Comparison of ENCODE assay signal across 20 cellular contexts in the genomic region with DNA sequence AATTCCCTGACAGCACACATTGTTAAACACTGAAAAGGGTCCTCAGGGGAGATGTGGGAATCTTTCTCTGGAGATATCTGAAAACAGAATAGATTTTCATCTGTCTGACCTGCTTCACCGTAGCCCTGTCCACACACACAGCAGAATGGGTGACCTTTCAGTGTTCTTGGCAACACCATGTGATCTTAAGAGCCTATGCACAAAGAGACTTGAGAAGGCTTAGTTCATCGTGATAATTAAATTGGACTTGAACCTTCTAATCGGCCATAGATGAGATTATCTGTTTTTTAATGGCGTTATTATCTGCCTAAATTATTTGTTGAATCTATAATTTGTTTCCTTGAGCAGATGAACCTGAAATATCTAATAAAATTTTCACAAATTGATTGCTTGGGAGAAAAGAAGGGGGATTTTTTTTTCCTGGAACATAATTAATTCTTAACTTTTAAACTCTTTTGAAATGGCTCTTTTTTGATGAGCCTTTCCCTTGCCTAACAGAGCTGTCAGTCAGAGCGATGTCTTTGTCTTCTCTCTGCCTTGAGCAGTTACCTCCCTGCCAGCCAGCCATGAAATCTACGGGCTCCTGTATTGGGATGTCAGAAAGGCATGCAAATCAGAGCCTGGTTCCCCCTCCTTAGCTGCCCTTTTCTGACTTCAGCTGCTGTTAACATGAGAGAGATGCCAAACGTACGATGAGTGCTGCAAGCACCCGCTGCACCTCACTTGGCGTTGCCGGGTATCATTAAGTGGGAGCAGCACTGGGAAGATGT.
DNase-seq lines count a peak whose midpoint lies in the region; ATAC-seq and TF ChIP-seq lines count a peak whose summit lies in the region.
"Had no signal": no experiment of that assay in that cellular context is flagged by ENCODE, and none has a peak within 500 bp of the region (broad histone marks: within the 10 kb centered on the region; RNA-seq: fewer than 3 reads in every experiment).

No MANE protein-coding gene starts in this region.

- H3K79me2 ChIP-seq in OCI-LY3 (ENCODE audit: low read length) = no peaks in the 10 kb centered on the region

- H2AFZ ChIP-seq in OCI-LY3 (ENCODE audit: low read depth, low read length) = 0 out of 2 replicates have a peak overlapping the region, but pooled peaks have one; percentile 2
- H2AFZ ChIP-seq: GM23248 had no signal

- TF ChIP-seq CTCF in OCI-LY3 (IDR thresholded peaks at IDR 0.05; ENCODE audit: low read depth, low read length) (no peak), nephron (IDR thresholded peaks at IDR 0.05; ENCODE audit: unreplicated experiment in 3 of 3) (no peak), GM10266 (IDR thresholded peaks at IDR 0.05; ENCODE audit: control insufficient read depth, insufficient read depth, low read depth, missing control alignments) (no peak)

- no peak overlapping the region for H3K4me3 Mint-ChIP-seq in activated naive CD4-positive, alpha-beta T cell treated with anti-CD3 and anti-CD28 coated beads, Interleukin-2, amount 50 U/mL, for 24 hours
- no peak overlapping the region for H3K4me3 Mint-ChIP-seq in activated naive CD4-positive, alpha-beta T cell treated with anti-CD3 and anti-CD28 coated beads, Interleukin-2, amount 10 ng/mL, durations not matched to agents 7 days and 5 days
- H3K4me3 Mint-ChIP-seq in nephron = no peak overlapping the region
- H3K4me3 Mint-ChIP-seq: CD8-positive, alpha-beta memory T cell had no signal

- H3K4me1 ChIP-seq in OCI-LY3 (ENCODE audit: low read length) = peaks cover 61% of the 10 kb centered on the region
- H3K4me1 ChIP-seq: A549, Peyer's patch had no signal

- H3K27me3 Mint-ChIP-seq in activated naive CD4-positive, alpha-beta T cell treated with anti-CD3 and anti-CD28 coated beads, Interleukin-2, amount 50 U/mL, for 24 hours = no peaks in the 10 kb centered on the region
- no peaks in the 10 kb centered on the region for H3K27me3 Mint-ChIP-seq in activated naive CD4-positive, alpha-beta T cell treated with anti-CD3 and anti-CD28 coated beads, Interleukin-2, amount 10 ng/mL, durations not matched to agents 7 days and 5 days
- H3K27me3 Mint-ChIP-seq in nephron (ENCODE audit: low read depth) = no peaks in the 10 kb centered on the region
- H3K27me3 Mint-ChIP-seq: CD8-positive, alpha-beta memory T cell; IgD-negative memory B cell had no signal

- no peak for DNase-seq in activated naive CD4-positive, alpha-beta T cell treated with anti-CD3 and anti-CD28 coated beads, Interleukin-2, amount 10 ng/mL, durations not matched to agents 7 days and 5 days
- DNase-seq in HPDE6-E6E7 (ENCODE audit: extremely low spot score) (no peak), A172 (ENCODE audit: low spot score) (no peak), GM10266 (ENCODE audit: extremely low spot score) (no peak)
- DNase-seq: CD8-positive, alpha-beta memory T cell; DMS79 treated with DMSO at 0.1 percent for 48 hours; GM23248; HCEC 1CT; Karpas-422; NCI-H1417 treated with DMSO at 0.1 percent for 48 hours; NCI-H1930; NCI-H510A; Peyer's patch had no signal

- no peaks in the 10 kb centered on the region for H4K20me1 ChIP-seq in OCI-LY3 (ENCODE audit: insufficient read depth, low read length)
- H4K20me1 ChIP-seq: BLaER1 had no signal

- CTCF ChIA-PET in activated naive CD4-positive, alpha-beta T cell treated with anti-CD3 and anti-CD28 coated beads, Interleukin-2, amount 10 ng/mL, durations not matched to agents 7 days and 5 days (lab: Charles Lee) = no interaction called here

- peak overlapping the region; percentile 89 for H3K27ac ChIP-seq in OCI-LY3 (ENCODE audit: low read length)
- H3K27ac ChIP-seq: A549, BLaER1, GM23248, Peyer's patch had no signal

- H3K4me3 ChIP-seq in OCI-LY3 (ENCODE audit: low read length) = peak overlapping the region; percentile 73
- H3K4me3 ChIP-seq: A549, BLaER1, GM23248, Peyer's patch had no signal

- no peaks in the 10 kb centered on the region for H3K9me3 ChIP-seq in OCI-LY3 (ENCODE audit: insufficient read depth, low read length)
- H3K9me3 ChIP-seq: A549, BLaER1, Peyer's patch had no signal

- H3K27ac Mint-ChIP-seq in activated naive CD4-positive, alpha-beta T cell treated with anti-CD3 and anti-CD28 coated beads, Interleukin-2, amount 50 U/mL, for 24 hours = peak overlapping the region; percentile 8
- no peak overlapping the region for H3K27ac Mint-ChIP-seq in activated naive CD4-positive, alpha-beta T cell treated with anti-CD3 and anti-CD28 coated beads, Interleukin-2, amount 10 ng/mL, durations not matched to agents 7 days and 5 days
- peak overlapping the region; percentile 25 to 57 (median 39) for H3K27ac Mint-ChIP-seq in nephron
- H3K27ac Mint-ChIP-seq: IgD-negative memory B cell had no signal

- H3K36me3 ChIP-seq in OCI-LY3 (replicated peaks; ENCODE audit: low read depth, low read length) = no peaks in the 10 kb centered on the region
- H3K36me3 ChIP-seq: BLaER1, Peyer's patch had no signal

- H3K27me3 ChIP-seq in OCI-LY3 (ENCODE audit: low read depth, low read length) = no peaks in the 10 kb centered on the region
- H3K27me3 ChIP-seq: BLaER1, Peyer's patch had no signal

- peak overlapping the region; percentile 81; the same call in 1 of the 2 replicates for H3K9ac ChIP-seq in OCI-LY3 (ENCODE audit: low read length)
- H3K9ac ChIP-seq: BLaER1, GM23248 had no signal

- peaks cover 31% of the 10 kb centered on the region for H3K4me1 Mint-ChIP-seq in activated naive CD4-positive, alpha-beta T cell treated with anti-CD3 and anti-CD28 coated beads, Interleukin-2, amount 50 U/mL, for 24 hours
- peaks cover 16% of the 10 kb centered on the region for H3K4me1 Mint-ChIP-seq in activated naive CD4-positive, alpha-beta T cell treated with anti-CD3 and anti-CD28 coated beads, Interleukin-2, amount 10 ng/mL, durations not matched to agents 7 days and 5 days
- peaks cover 31% of the 10 kb centered on the region for H3K4me1 Mint-ChIP-seq in nephron

- H3K4me2 ChIP-seq in OCI-LY3 (ENCODE audit: low read length) = peak overlapping the region; percentile 90
- H3K4me2 ChIP-seq: A549, BLaER1 had no signal

- no peaks in the 10 kb centered on the region for H3K36me3 Mint-ChIP-seq in activated naive CD4-positive, alpha-beta T cell treated with anti-CD3 and anti-CD28 coated beads, Interleukin-2, amount 50 U/mL, for 24 hours
- no peaks in the 10 kb centered on the region for H3K36me3 Mint-ChIP-seq in activated naive CD4-positive, alpha-beta T cell treated with anti-CD3 and anti-CD28 coated beads, Interleukin-2, amount 10 ng/mL, durations not matched to agents 7 days and 5 days
- no peaks in the 10 kb centered on the region for H3K36me3 Mint-ChIP-seq in nephron (ENCODE audit: low read depth)

- no peak for ATAC-seq in GM19467 (IDR thresholded peaks at IDR 0.05; ENCODE audit: unreplicated experiment)
- ATAC-seq: A549 had no signal

- H3K9me3 Mint-ChIP-seq in activated naive CD4-positive, alpha-beta T cell treated with anti-CD3 and anti-CD28 coated beads, Interleukin-2, amount 50 U/mL, for 24 hours = no peaks in the 10 kb centered on the region
- no peaks in the 10 kb centered on the region for H3K9me3 Mint-ChIP-seq in activated naive CD4-positive, alpha-beta T cell treated with anti-CD3 and anti-CD28 coated beads, Interleukin-2, amount 10 ng/mL, durations not matched to agents 7 days and 5 days
- H3K9me3 Mint-ChIP-seq in nephron = no peaks in the 10 kb centered on the region
- H3K9me3 Mint-ChIP-seq: CD8-positive, alpha-beta memory T cell; IgD-negative memory B cell had no signal
